Comparison of ENCODE assay signal across 1 cellular context in genomic region chr1:91617242-91617837, GRCh38.
TF ChIP-seq lines count a peak whose summit lies in the region.

No MANE protein-coding gene starts in this region.

TF ChIP-seq in K562, 482 proteins besides CTCF, POLR2A, EP300 and RAD21 (continued from another document and continues in another):
- TF ChIP-seq MGA (IDR thresholded peaks at IDR 0.05) (no peak), TRIM28 (IDR thresholded peaks at IDR 0.05) (no peak), TAF9B (IDR thresholded peaks at IDR 0.05; ENCODE audit: partially characterized antibody) (no peak), ZNF232 (CRISPR knock-in tag; IDR thresholded peaks at IDR 0.05) (no peak), DIDO1 (tag; IDR thresholded peaks at IDR 0.05; ENCODE audit: low read depth) (no peak), ZEB2 (IDR thresholded peaks at IDR 0.05) (0 out of 2 replicates have a peak, but pooled peaks have one; percentile 29), GABPB2 (CRISPR knock-in tag; conservative IDR thresholded peaks at IDR 0.05) (no peak), PCBP1 (IDR thresholded peaks at IDR 0.05; ENCODE audit: low read depth, low read length, poor library complexity, severe bottlenecking) (no peak), SMAD3 (CRISPR knock-in tag; conservative IDR thresholded peaks at IDR 0.05) (no peak), SMARCB1 (IDR thresholded peaks at IDR 0.05; ENCODE audit: insufficient read length, low read depth) (no peak), RCOR1 (IDR thresholded peaks at IDR 0.05; ENCODE audit: borderline replicate concordance in 1 of 2, low read depth in 2 of 2, low read length in 2 of 2) (peak in 1 of 2 experiments; percentile 51; a peak in 1 of 4 replicates), HDAC6 (IDR thresholded peaks at IDR 0.05; ENCODE audit: low read depth, low read length) (no peak), KLF1 (tag; IDR thresholded peaks at IDR 0.05) (no peak), NR4A1 (CRISPR knock-in tag; IDR thresholded peaks at IDR 0.05) (no peak), NR4A1 (tag; IDR thresholded peaks at IDR 0.05) (no peak), SMAD1 (IDR thresholded peaks at IDR 0.05; ENCODE audit: low read depth, low read length, partially characterized antibody) (no peak), MBD2 (IDR thresholded peaks at IDR 0.05; ENCODE audit: borderline replicate concordance, low read depth) (no peak), MTA2 (IDR thresholded peaks at IDR 0.05; ENCODE audit: low read depth) (no peak), ZNF140 (CRISPR knock-in tag; IDR thresholded peaks at IDR 0.05) (no peak), IRF2 (CRISPR knock-in tag; IDR thresholded peaks at IDR 0.05) (no peak), RBM14 (IDR thresholded peaks at IDR 0.05; ENCODE audit: borderline replicate concordance, insufficient read depth, low read depth, low read length) (no peak), HDAC2 (IDR thresholded peaks at IDR 0.05) (no peak), FOXJ3 (CRISPR knock-in tag; IDR thresholded peaks at IDR 0.05) (no peak), KLF6 (CRISPR knock-in tag; IDR thresholded peaks at IDR 0.05; ENCODE audit: borderline replicate concordance) (no peak), IRF9 (tag; IDR thresholded peaks at IDR 0.05) (no peak), MXD1 (CRISPR knock-in tag; IDR thresholded peaks at IDR 0.05; ENCODE audit: borderline replicate concordance, poor library complexity, severe bottlenecking) (no peak), XRCC3 (IDR thresholded peaks at IDR 0.05) (no peak), CREBBP (IDR thresholded peaks at IDR 0.05; ENCODE audit: low read depth, low read length) (no peak), JUND (IDR thresholded peaks at IDR 0.05; ENCODE audit: borderline replicate concordance, low read depth, low read length) (peak; percentile 16; the same call in 1 of the 2 replicates), JUND (tag; IDR thresholded peaks at IDR 0.05; ENCODE audit: borderline replicate concordance, low read depth, low read length) (no peak; the same call in 2 of the 3 replicates), ATF3 (IDR thresholded peaks at IDR 0.05) (0 out of 2 replicates have a peak, but pooled peaks have one; percentile 13), ATF3 (CRISPR knock-in tag; conservative IDR thresholded peaks at IDR 0.05) (no peak), ADNP (tag; IDR thresholded peaks at IDR 0.05) (no peak), ZBTB17 (CRISPR knock-in tag; IDR thresholded peaks at IDR 0.05) (no peak), MAZ (CRISPR knock-in tag; conservative IDR thresholded peaks at IDR 0.05 in 1 of 2, IDR thresholded peaks at IDR 0.05 in 1 of 2) (peak in 1 of 2 experiments; percentile 50; a peak in 2 of 4 replicates)
- TF ChIP-seq, protein P1, sequence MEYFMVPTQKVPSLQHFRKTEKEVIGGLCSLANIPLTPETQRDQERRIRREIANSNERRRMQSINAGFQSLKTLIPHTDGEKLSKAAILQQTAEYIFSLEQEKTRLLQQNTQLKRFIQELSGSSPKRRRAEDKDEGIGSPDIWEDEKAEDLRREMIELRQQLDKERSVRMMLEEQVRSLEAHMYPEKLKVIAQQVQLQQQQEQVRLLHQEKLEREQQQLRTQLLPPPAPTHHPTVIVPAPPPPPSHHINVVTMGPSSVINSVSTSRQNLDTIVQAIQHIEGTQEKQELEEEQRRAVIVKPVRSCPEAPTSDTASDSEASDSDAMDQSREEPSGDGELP (CRISPR knock-in tag; IDR thresholded peaks at IDR 0.05; ENCODE audit: borderline replicate concordance) = peak; percentile 23; the same call in 1 of the 2 replicates
- TF ChIP-seq, protein P2, sequence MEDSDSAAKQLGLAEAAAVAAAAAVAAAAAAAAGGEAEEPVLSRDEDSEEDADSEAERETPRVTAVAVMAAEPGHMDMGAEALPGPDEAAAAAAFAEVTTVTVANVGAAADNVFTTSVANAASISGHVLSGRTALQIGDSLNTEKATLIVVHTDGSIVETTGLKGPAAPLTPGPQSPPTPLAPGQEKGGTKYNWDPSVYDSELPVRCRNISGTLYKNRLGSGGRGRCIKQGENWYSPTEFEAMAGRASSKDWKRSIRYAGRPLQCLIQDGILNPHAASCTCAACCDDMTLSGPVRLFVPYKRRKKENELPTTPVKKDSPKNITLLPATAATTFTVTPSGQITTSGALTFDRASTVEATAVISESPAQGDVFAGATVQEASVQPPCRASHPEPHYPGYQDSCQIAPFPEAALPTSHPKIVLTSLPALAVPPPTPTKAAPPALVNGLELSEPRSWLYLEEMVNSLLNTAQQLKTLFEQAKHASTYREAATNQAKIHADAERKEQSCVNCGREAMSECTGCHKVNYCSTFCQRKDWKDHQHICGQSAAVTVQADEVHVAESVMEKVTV (CRISPR knock-in tag; IDR thresholded peaks at IDR 0.05) = no peak
- TF ChIP-seq, protein P3, sequence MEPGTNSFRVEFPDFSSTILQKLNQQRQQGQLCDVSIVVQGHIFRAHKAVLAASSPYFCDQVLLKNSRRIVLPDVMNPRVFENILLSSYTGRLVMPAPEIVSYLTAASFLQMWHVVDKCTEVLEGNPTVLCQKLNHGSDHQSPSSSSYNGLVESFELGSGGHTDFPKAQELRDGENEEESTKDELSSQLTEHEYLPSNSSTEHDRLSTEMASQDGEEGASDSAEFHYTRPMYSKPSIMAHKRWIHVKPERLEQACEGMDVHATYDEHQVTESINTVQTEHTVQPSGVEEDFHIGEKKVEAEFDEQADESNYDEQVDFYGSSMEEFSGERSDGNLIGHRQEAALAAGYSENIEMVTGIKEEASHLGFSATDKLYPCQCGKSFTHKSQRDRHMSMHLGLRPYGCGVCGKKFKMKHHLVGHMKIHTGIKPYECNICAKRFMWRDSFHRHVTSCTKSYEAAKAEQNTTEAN (CRISPR knock-in tag; IDR thresholded peaks at IDR 0.05) = no peak
- TF ChIP-seq, protein P4, sequence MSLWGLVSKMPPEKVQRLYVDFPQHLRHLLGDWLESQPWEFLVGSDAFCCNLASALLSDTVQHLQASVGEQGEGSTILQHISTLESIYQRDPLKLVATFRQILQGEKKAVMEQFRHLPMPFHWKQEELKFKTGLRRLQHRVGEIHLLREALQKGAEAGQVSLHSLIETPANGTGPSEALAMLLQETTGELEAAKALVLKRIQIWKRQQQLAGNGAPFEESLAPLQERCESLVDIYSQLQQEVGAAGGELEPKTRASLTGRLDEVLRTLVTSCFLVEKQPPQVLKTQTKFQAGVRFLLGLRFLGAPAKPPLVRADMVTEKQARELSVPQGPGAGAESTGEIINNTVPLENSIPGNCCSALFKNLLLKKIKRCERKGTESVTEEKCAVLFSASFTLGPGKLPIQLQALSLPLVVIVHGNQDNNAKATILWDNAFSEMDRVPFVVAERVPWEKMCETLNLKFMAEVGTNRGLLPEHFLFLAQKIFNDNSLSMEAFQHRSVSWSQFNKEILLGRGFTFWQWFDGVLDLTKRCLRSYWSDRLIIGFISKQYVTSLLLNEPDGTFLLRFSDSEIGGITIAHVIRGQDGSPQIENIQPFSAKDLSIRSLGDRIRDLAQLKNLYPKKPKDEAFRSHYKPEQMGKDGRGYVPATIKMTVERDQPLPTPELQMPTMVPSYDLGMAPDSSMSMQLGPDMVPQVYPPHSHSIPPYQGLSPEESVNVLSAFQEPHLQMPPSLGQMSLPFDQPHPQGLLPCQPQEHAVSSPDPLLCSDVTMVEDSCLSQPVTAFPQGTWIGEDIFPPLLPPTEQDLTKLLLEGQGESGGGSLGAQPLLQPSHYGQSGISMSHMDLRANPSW (CRISPR knock-in tag; IDR thresholded peaks at IDR 0.05) = no peak
- TF ChIP-seq, protein P5, sequence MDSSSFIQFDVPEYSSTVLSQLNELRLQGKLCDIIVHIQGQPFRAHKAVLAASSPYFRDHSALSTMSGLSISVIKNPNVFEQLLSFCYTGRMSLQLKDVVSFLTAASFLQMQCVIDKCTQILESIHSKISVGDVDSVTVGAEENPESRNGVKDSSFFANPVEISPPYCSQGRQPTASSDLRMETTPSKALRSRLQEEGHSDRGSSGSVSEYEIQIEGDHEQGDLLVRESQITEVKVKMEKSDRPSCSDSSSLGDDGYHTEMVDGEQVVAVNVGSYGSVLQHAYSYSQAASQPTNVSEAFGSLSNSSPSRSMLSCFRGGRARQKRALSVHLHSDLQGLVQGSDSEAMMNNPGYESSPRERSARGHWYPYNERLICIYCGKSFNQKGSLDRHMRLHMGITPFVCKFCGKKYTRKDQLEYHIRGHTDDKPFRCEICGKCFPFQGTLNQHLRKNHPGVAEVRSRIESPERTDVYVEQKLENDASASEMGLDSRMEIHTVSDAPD (CRISPR knock-in tag; IDR thresholded peaks at IDR 0.05) = no peak
